Comparison of ENCODE assay signal across 7 cellular contexts in genomic region chr19:9140159-9140874, GRCh38. TPM values are rescaled to one million over a fixed set of nuclear protein-coding genes. Genes with fewer than 3 reads are reported as not detected.
A peak's percentile ranks its signal among the peaks of the same experiment; 100 is the strongest.
DNase-seq lines count a peak whose midpoint lies in the region; ATAC-seq, FAIRE-seq and TF ChIP-seq lines count a peak whose summit lies in the region.

TSS of gene ZNF317 (plus strand) at chr19:9140397. CDS start at chr19:9156017, 15,620 bp downstream.

- TF ChIP-seq POLR2A in gastrocnemius medialis (IDR thresholded peaks at IDR 0.05) = peak; percentile 28 to 70

- no peaks in the 10 kb centered on the region for H3K36me3 ChIP-seq in brain microvascular endothelial cell (replicated peaks)
- no peaks in the 10 kb centered on the region for H3K36me3 ChIP-seq in iPS DF 6.9 (ENCODE audit: control insufficient read depth, insufficient read depth, low read length)
- H3K36me3 ChIP-seq in gastrocnemius medialis = no peaks in the 10 kb centered on the region

- TF ChIP-seq CTCF in brain microvascular endothelial cell (IDR thresholded peaks at IDR 0.05; ENCODE audit: low read depth, low read length, missing control alignments) = no peak
- no peak for TF ChIP-seq CTCF in gastrocnemius medialis (IDR thresholded peaks at IDR 0.05 in 4 of 5, conservative IDR thresholded peaks at IDR 0.05 in 1 of 5)

- H3K9me3 ChIP-seq in iPS DF 6.9 (ENCODE audit: control insufficient read depth, insufficient read depth, low read length) (no peaks in the 10 kb centered on the region), gastrocnemius medialis (peaks cover 0 to 4% (median 4%) of the 10 kb centered on the region in 3 donors)

- FAIRE-seq in TTC549 (lab: Jason Lieb, UNC) = peak; percentile 83

- in situ Hi-C loops in brain microvascular endothelial cell (cut with HindIII; ENCODE audit: low pct_ligation_motif_present, low sequenced_read_pairs) (no loop called here), gastrocnemius medialis (cut with MboI; ENCODE audit: low sequenced_read_pairs in 4 of 4) (loop anchor here in 1 of 4 donors (25.0 kb wide), 1 partner anchor 297 kb away; the partner anchor contains the start of gene ZNF266)

- H3K4me3 ChIP-seq in brain microvascular endothelial cell (ENCODE audit: low read depth, low read length) = peak within 1 kb of the TSS; percentile 98
- H3K4me3 ChIP-seq in iPS DF 6.9 (ENCODE audit: low read length) = peak within 1 kb of the TSS; percentile 81; the same call in 1 of the 2 replicates
- H3K4me3 ChIP-seq in gastrocnemius medialis = peak within 1 kb of the TSS; percentile 84 to 88 (median 87)

- peak within 1 kb of the TSS; percentile 95 for H3K27ac ChIP-seq in brain microvascular endothelial cell
- H3K27ac ChIP-seq in iPS DF 6.9 (ENCODE audit: low read length) = no peak within 1 kb of the TSS
- peak within 1 kb of the TSS; percentile 90 to 93 (median 92) for H3K27ac ChIP-seq in gastrocnemius medialis

- DNase-seq in NCI-H2107 treated with DMSO at 0.1 percent for 48 hours (lab: John Stamatoyannopoulos, UW; ENCODE audit: unreplicated experiment) = peak; percentile 84
- peak; percentile 93 for DNase-seq in brain microvascular endothelial cell
- DNase-seq in iPS DF 6.9 (ENCODE audit: low read depth, low spot score) = peak; percentile 78
- DNase-seq in gastrocnemius medialis = peak; percentile 87 to 91

- H3K4me1 ChIP-seq in iPS DF 6.9 (ENCODE audit: control insufficient read depth, insufficient read depth, low read length) (no peaks in the 10 kb centered on the region), gastrocnemius medialis (peaks cover 16 to 23% of the 10 kb centered on the region in 2 donors)

- no CpG with 5 or more reads among the region's 43 CpGs for WGBS in iPS DF 6.9 (ENCODE audit: insufficient coverage, insufficient read length)

- peak; percentile 93 for ATAC-seq in GM18520 (IDR thresholded peaks at IDR 0.05; ENCODE audit: unreplicated experiment)
- peak; percentile 82 for ATAC-seq in HG03060 (IDR thresholded peaks at IDR 0.05; ENCODE audit: low read depth, unreplicated experiment)
- peak; percentile 99 for ATAC-seq in gastrocnemius medialis

- H3K27me3 ChIP-seq in brain microvascular endothelial cell (replicated peaks) (no peaks in the 10 kb centered on the region), iPS DF 6.9 (ENCODE audit: control insufficient read depth, insufficient read depth, low read length) (no peaks in the 10 kb centered on the region), gastrocnemius medialis (no peaks in the 10 kb centered on the region)

- intact Hi-C loops in gastrocnemius medialis (cut with DNase I; ENCODE audit: low total_unique reads) = loop anchor here (1.0 to 10.0 kb wide), 6 partner anchors 168 to 695 kb away; partner anchors contain the start of genes MBD3L1, PIN1, ZNF266 and ZNF558

RNA-seq across cellular contexts. Expression of gene ZNF317, which starts in this region (rescaled TPM):
- total RNA-seq in gastrocnemius medialis = 10 to 100 TPM in 3 of 4 donors, 1 to 10 TPM in 1; 9.1 to 15.0 (median 12.2) TPM
